Comparison of ENCODE assay signal across 8 cellular contexts in the genomic region with DNA sequence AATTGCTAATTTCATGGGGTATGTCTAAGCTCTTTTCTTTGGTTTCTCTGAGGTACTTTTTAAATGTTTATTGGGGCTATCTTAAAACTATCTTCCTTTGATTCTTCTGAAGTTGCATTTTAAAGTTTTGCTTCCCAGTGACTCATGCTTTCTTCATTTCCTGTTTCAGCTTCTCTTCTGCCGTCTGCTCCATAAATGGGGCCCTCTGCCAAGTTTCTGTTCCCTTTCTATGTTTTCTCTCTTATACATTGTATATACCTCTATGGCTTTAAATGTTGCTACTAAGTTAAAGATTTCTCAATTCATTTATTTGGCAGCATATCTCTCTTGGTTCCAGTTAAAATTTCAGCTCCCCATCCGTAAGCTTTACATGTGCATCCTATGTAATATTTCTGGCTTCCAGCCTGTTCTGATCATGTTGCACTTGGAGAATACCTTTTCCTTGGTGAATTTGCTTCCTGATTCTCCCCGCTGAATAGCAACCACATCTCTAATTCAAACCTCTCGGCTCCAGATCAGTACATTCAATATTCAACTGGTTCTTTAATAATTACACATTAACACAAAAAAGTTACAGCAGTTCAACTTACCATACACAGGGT.
DNase-seq lines count a peak whose midpoint lies in the region; ATAC-seq and TF ChIP-seq lines count a peak whose summit lies in the region.

No MANE protein-coding gene starts in this region.

- H3K9me3 ChIP-seq in OCI-LY7 (ENCODE audit: low read length) (no peaks in the 10 kb centered on the region), osteoblast (ENCODE audit: low read depth, low read length) (no peaks in the 10 kb centered on the region)

- no peaks in the 10 kb centered on the region for H3K27me3 ChIP-seq in osteoblast (ENCODE audit: insufficient read depth, low read length)

- H3K4me3 ChIP-seq in OCI-LY7 (ENCODE audit: low read depth, low read length, poor library complexity, severe bottlenecking) (peak overlapping the region; percentile 28), osteoblast (ENCODE audit: insufficient read depth, low read length) (peak overlapping the region; percentile 9)

- H3K4me1 ChIP-seq in OCI-LY7 (ENCODE audit: insufficient read depth, low read length, poor library complexity, severe bottlenecking) (peaks cover 78% of the 10 kb centered on the region), osteoblast (ENCODE audit: insufficient read depth, low read length) (peaks cover 10% of the 10 kb centered on the region)

- H3K36me3 ChIP-seq in OCI-LY7 (ENCODE audit: insufficient read depth, low read length), result no peaks in the 10 kb centered on the region
- no peaks in the 10 kb centered on the region for H3K36me3 ChIP-seq in osteoblast (ENCODE audit: insufficient read depth, low read length)

- DNase-seq in ACHN, result peak; percentile 45
- DNase-seq in OCI-LY7 (ENCODE audit: low spot score), result peak; percentile 65
- DNase-seq in dedifferentiated amniotic fluid mesenchymal stem cell (ENCODE audit: extremely low spot score), result peak; percentile 65
- DNase-seq in osteoblast (ENCODE audit: insufficient read length, low spot score, missing footprints), result peak; percentile 78
- no peak for DNase-seq in NCI-H526 (lab: John Stamatoyannopoulos, UW)
- DNase-seq in SK-N-DZ (ENCODE audit: low spot score), result no peak

- no peak for TF ChIP-seq CTCF in OCI-LY7 (conservative IDR thresholded peaks at IDR 0.05; ENCODE audit: low read length)
- no peak for TF ChIP-seq CTCF in osteoblast (IDR thresholded peaks at IDR 0.05; ENCODE audit: extremely low read depth, low read depth, low read length)

- no peaks in the 10 kb centered on the region for H3K79me2 ChIP-seq in OCI-LY7 (ENCODE audit: insufficient read depth, low read depth, low read length)
- H3K79me2 ChIP-seq in osteoblast (ENCODE audit: insufficient read depth, low read length), result no peaks in the 10 kb centered on the region

- in situ Hi-C loops in ACHN (cut with HindIII; ENCODE audit: low pct_ligation_motif_present, low pct_unique_long_range_greater_than_20kb, low sequenced_read_pairs), result no loop called here

- CTCF ChIA-PET in OCI-LY7 (lab: Charles Lee; ENCODE audit: unreplicated experiment), result interaction anchor here (0.6 to 1.3 kb wide), 3 partner anchors 114 to 125 kb away, joined by 3 to 4 read pairs (median 3); partner anchors contain the start of gene ST8SIA4

- H3K4me2 ChIP-seq in OCI-LY7 (ENCODE audit: low read length) (peak overlapping the region; percentile 66), osteoblast (ENCODE audit: insufficient read depth, low read length) (peak overlapping the region; percentile 72)

- no peak overlapping the region for H2AFZ ChIP-seq in OCI-LY7 (ENCODE audit: low read length)
- H2AFZ ChIP-seq in osteoblast (ENCODE audit: low read length), result peak overlapping the region; percentile 62

- H3K9me2 ChIP-seq in OCI-LY7 (ENCODE audit: insufficient read depth, low read length), result no peaks in the 10 kb centered on the region

- no peak overlapping the region for H3K27ac ChIP-seq in OCI-LY7 (ENCODE audit: low read depth, low read length, poor library complexity, severe bottlenecking)
- peak overlapping the region; percentile 59 for H3K27ac ChIP-seq in osteoblast (ENCODE audit: low read depth, low read length)

- no peaks in the 10 kb centered on the region for H4K20me1 ChIP-seq in OCI-LY7 (ENCODE audit: insufficient read depth, low read length)
- H4K20me1 ChIP-seq in osteoblast (ENCODE audit: insufficient read depth, low read length), result no peaks in the 10 kb centered on the region

- no TSS peak for BruUV-seq in OCI-LY7 (replicated peaks; lab: Mats Ljungman, UMichigan)

- intact Hi-C loops in OCI-LY7 (cut with micrococcal nuclease; ENCODE audit: unreplicated experiment), result loop anchor here (1.0 to 5.0 kb wide), 2 partner anchors 76 to 235 kb away; no protein-coding TSS in a partner anchor

- ATAC-seq in GM18520 (IDR thresholded peaks at IDR 0.05; ENCODE audit: unreplicated experiment) (peak; percentile 36), HG02981 (IDR thresholded peaks at IDR 0.05; ENCODE audit: unreplicated experiment) (peak; percentile 77)

- POLR2A ChIA-PET in OCI-LY7 (lab: Charles Lee), result interaction anchor here (0.6 to 11.2 kb wide), 13 partner anchors 10 to 131 kb away, joined by 3 to 290 read pairs (median 6); partner anchors contain the start of gene ST8SIA4

Comparison
In these comparisons a context has a peak if more than half of its experiments do, and no peak if none do; other contexts are left out.
1. DNase-seq: peak in ACHN (single experiment), OCI-LY7 (single experiment), dedifferentiated amniotic fluid mesenchymal stem cell (single experiment) and osteoblast (single experiment); none in NCI-H526 (0 of 2) and SK-N-DZ (single experiment).